In the genomic region with DNA sequence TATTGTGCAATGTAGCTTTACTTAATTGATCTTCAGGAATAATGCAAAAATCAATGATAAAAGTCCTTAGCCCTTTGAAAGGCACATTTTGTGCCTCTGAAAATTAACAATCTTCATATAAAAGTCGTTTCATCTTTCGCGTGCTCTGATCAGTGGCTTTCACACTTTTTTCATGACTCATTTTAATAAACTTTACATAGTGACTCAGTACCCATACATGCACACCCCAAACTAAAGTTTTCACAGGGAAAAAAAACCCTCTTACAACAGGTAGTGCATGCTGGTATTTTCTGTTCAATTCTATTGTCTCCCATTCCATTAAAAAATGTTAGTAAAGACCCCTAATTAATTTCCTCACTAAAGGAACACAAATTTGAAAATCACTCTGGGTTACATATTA, we compare ENCODE assay signal across 15 cellular contexts. TPM values are rescaled to one million over a fixed set of nuclear protein-coding genes. Genes with fewer than 3 reads are reported as not detected.
DNase-seq lines count a peak whose midpoint lies in the region; ATAC-seq and TF ChIP-seq lines count a peak whose summit lies in the region.
"Had no signal": no experiment of that assay in that cellular context is flagged by ENCODE, and none has a peak within 500 bp of the region (broad histone marks: within the 10 kb centered on the region; RNA-seq: fewer than 3 reads in every experiment).

No MANE protein-coding gene starts in this region.

- no peaks in the 10 kb centered on the region for H3K4me1 ChIP-seq in breast epithelium
- H3K4me1 ChIP-seq in CD4-positive, alpha-beta memory T cell (ENCODE audit: insufficient read depth, low read length) = no peaks in the 10 kb centered on the region
- H3K4me1 ChIP-seq: uterus had no signal

- H3K9me3 ChIP-seq in breast epithelium = no peaks in the 10 kb centered on the region
- H3K9me3 ChIP-seq in CD4-positive, alpha-beta memory T cell (ENCODE audit: control insufficient read depth in 1 of 2, low read length in 2 of 2) = no peaks in the 10 kb centered on the region
- H3K9me3 ChIP-seq: uterus had no signal

- no TSS peak for BruUV-seq in MCF 10A (replicated peaks; lab: Mats Ljungman, UMichigan)

- no peak for TF ChIP-seq CTCF in MCF 10A (IDR thresholded peaks at IDR 0.05; ENCODE audit: unreplicated experiment)
- no peak for TF ChIP-seq CTCF in breast epithelium (IDR thresholded peaks at IDR 0.05)
- TF ChIP-seq CTCF in VCaP (conservative IDR thresholded peaks at IDR 0.05) = no peak
- TF ChIP-seq CTCF in fibroblast of the aortic adventitia (IDR thresholded peaks at IDR 0.05; ENCODE audit: insufficient read depth, low read length) = no peak
- TF ChIP-seq CTCF in type B pancreatic cell (conservative IDR thresholded peaks at IDR 0.05) = no peak

- peak overlapping the region; percentile 3 for H3K27ac Mint-ChIP-seq in MCF 10A (ENCODE audit: low read depth, unreplicated experiment)
- no peak overlapping the region for H3K27ac Mint-ChIP-seq in type B pancreatic cell
- no peak overlapping the region for H3K27ac Mint-ChIP-seq in CD4-positive, alpha-beta memory T cell
- H3K27ac Mint-ChIP-seq: activated naive CD8-positive, alpha-beta T cell treated with anti-CD3 and anti-CD28 coated beads, Interleukin-2, amount 10 ng/mL, durations not matched to agents 7 days and 5 days had no signal

- TF ChIP-seq POLR2A in breast epithelium (IDR thresholded peaks at IDR 0.05) = no peak

- intact Hi-C loops in MCF 10A (cut with micrococcal nuclease) = loop anchor here (5.0 kb wide), 1 partner anchor 135 kb away; no protein-coding TSS in a partner anchor
- intact Hi-C loops in breast epithelium (cut with DNase I; ENCODE audit: low total_unique reads) = no loop called here
- intact Hi-C loops in CD4-positive, alpha-beta memory T cell (cut with micrococcal nuclease) = no loop called here
- intact Hi-C loops in head of caudate nucleus (cut with DNase I) = no loop called here

- H3K4me1 Mint-ChIP-seq in MCF 10A (ENCODE audit: insufficient read depth, unreplicated experiment) (peaks cover 14% of the 10 kb centered on the region), type B pancreatic cell (ENCODE audit: unreplicated experiment) (peaks cover 20% of the 10 kb centered on the region)
- H3K4me1 Mint-ChIP-seq in CD4-positive, alpha-beta memory T cell = peaks cover 0 to 11% (median 3%) of the 10 kb centered on the region in 4 donors

- no peaks in the 10 kb centered on the region for H3K9me3 Mint-ChIP-seq in MCF 10A (ENCODE audit: unreplicated experiment)
- H3K9me3 Mint-ChIP-seq in type B pancreatic cell = no peaks in the 10 kb centered on the region
- no peaks in the 10 kb centered on the region for H3K9me3 Mint-ChIP-seq in CD4-positive, alpha-beta memory T cell
- H3K9me3 Mint-ChIP-seq: activated naive CD8-positive, alpha-beta T cell treated with anti-CD3 and anti-CD28 coated beads, Interleukin-2, amount 10 ng/mL, durations not matched to agents 7 days and 5 days had no signal

- peaks cover 17% of the 10 kb centered on the region for H3K36me3 Mint-ChIP-seq in MCF 10A (ENCODE audit: insufficient read depth, unreplicated experiment)
- H3K36me3 Mint-ChIP-seq in type B pancreatic cell = peaks cover 2% of the 10 kb centered on the region
- H3K36me3 Mint-ChIP-seq in CD4-positive, alpha-beta memory T cell = peaks cover 8 to 13% of the 10 kb centered on the region in 2 donors

- no peak overlapping the region for H3K27ac ChIP-seq in breast epithelium
- H3K27ac ChIP-seq in VCaP = peak overlapping the region; percentile 86
- no peak overlapping the region for H3K27ac ChIP-seq in CD4-positive, alpha-beta memory T cell (ENCODE audit: low read depth, low read length)
- H3K27ac ChIP-seq: uterus had no signal

- ATAC-seq in HG03175 (IDR thresholded peaks at IDR 0.05; ENCODE audit: unreplicated experiment) = no peak
- ATAC-seq: GM12878 had no signal

- no peak overlapping the region for H3K4me3 ChIP-seq in breast epithelium
- H3K4me3 ChIP-seq in fibroblast of the aortic adventitia (ENCODE audit: low read depth, low read length) = no peak overlapping the region
- no peak overlapping the region for H3K4me3 ChIP-seq in CD4-positive, alpha-beta memory T cell (ENCODE audit: low read length in 2 of 2)
- H3K4me3 ChIP-seq: GM12878, uterus had no signal

- H3K4me3 Mint-ChIP-seq in MCF 10A (ENCODE audit: unreplicated experiment) = peak overlapping the region; percentile 48
- H3K4me3 Mint-ChIP-seq in type B pancreatic cell = peak overlapping the region; percentile 9
- H3K4me3 Mint-ChIP-seq in CD4-positive, alpha-beta memory T cell = no peak overlapping the region
- H3K4me3 Mint-ChIP-seq: activated naive CD8-positive, alpha-beta T cell treated with anti-CD3 and anti-CD28 coated beads, Interleukin-2, amount 10 ng/mL, durations not matched to agents 7 days and 5 days had no signal

- H3K36me3 ChIP-seq in breast epithelium = no peaks in the 10 kb centered on the region
- no peaks in the 10 kb centered on the region for H3K36me3 ChIP-seq in CD4-positive, alpha-beta memory T cell (ENCODE audit: insufficient read depth, low read length)
- H3K36me3 ChIP-seq: uterus had no signal

- DNase-seq in MCF 10A (ENCODE audit: unreplicated experiment) (peak; percentile 66), breast epithelium (ENCODE audit: low spot score in 2 of 2) (no peak), fibroblast of the aortic adventitia (ENCODE audit: low read depth) (peak; percentile 31), type B pancreatic cell (ENCODE audit: extremely low spot score, unreplicated experiment) (no peak), head of caudate nucleus (no peak)
- DNase-seq in CD4-positive, alpha-beta memory T cell = no peak
- DNase-seq: activated naive CD8-positive, alpha-beta T cell treated with anti-CD3 and anti-CD28 coated beads, Interleukin-2, amount 10 ng/mL, durations not matched to agents 7 days and 5 days; DMS79 treated with DMSO at 0.1 percent for 48 hours; NCI-H1436; NCI-H526; uterus had no signal

- no peaks in the 10 kb centered on the region for H3K27me3 ChIP-seq in breast epithelium
- no peaks in the 10 kb centered on the region for H3K27me3 ChIP-seq in CD4-positive, alpha-beta memory T cell (ENCODE audit: insufficient read depth, low read length)
- H3K27me3 ChIP-seq: uterus had no signal

- H3K27me3 Mint-ChIP-seq in MCF 10A (ENCODE audit: insufficient read depth, unreplicated experiment) (no peaks in the 10 kb centered on the region), type B pancreatic cell (no peaks in the 10 kb centered on the region)
- no peaks in the 10 kb centered on the region for H3K27me3 Mint-ChIP-seq in CD4-positive, alpha-beta memory T cell
- H3K27me3 Mint-ChIP-seq: progenitor cell of endocrine pancreas had no signal

- CTCF ChIA-PET in MCF 10A (lab: Yijun Ruan, JAX) = interaction anchor here (0.7 kb wide), 1 partner anchor 1109 kb away, joined by 3 read pairs; no protein-coding TSS in a partner anchor
- CTCF ChIA-PET in CD4-positive, alpha-beta memory T cell (lab: Charles Lee; ENCODE audit: partially characterized antibody) = no interaction called here

- POLR2A ChIA-PET in MCF 10A (lab: Yijun Ruan, JAX) = interaction anchor here (1.0 to 2.8 kb wide), 9 partner anchors 9 to 193 kb away, joined by 3 to 11 read pairs (median 6); partner anchors contain the start of genes CDKN2AIP, ING2, RWDD4 and TRAPPC11
- POLR2A ChIA-PET in CD4-positive, alpha-beta memory T cell (lab: Charles Lee; ENCODE audit: partially characterized antibody) = no interaction called here

RNA-seq across cellular contexts. Expression of gene RWDD4, which starts 21.5 kb away (rescaled TPM):
- total RNA-seq in MCF 10A (2022) (23.0 and 26.1 TPM in 2 replicates), breast epithelium (10 to 100 TPM; 19.3 to 27.2 (median 20.8) TPM), fibroblast of the aortic adventitia (ENCODE audit: low replicate concordance) (10.0 and 43.7 TPM in 2 replicates), type B pancreatic cell (ENCODE audit: low replicate concordance) (20.5 and 23.6 TPM in 2 replicates)
- total RNA-seq in CD4-positive, alpha-beta memory T cell = 10 to 100 TPM; 12.0 to 13.8 TPM
- 10 to 100 TPM; 18.0 to 19.8 TPM for polyA plus RNA-seq in CD4-positive, alpha-beta memory T cell

RNA-seq across cellular contexts. Expression of gene TRAPPC11, which starts 21.6 kb away (rescaled TPM):
- total RNA-seq in MCF 10A (2022) (29.4 and 35.0 TPM in 2 replicates), breast epithelium (10 to 100 TPM; 39.0 to 86.8 (median 43.0) TPM), fibroblast of the aortic adventitia (ENCODE audit: low replicate concordance) (51.5 and 319 TPM in 2 replicates), type B pancreatic cell (ENCODE audit: low replicate concordance) (35.9 and 45.4 TPM in 2 replicates)
- 10 to 100 TPM; 42.2 to 51.0 TPM for total RNA-seq in CD4-positive, alpha-beta memory T cell
- 10 to 100 TPM; 22.7 to 24.2 TPM for polyA plus RNA-seq in CD4-positive, alpha-beta memory T cell

Comparison
In these comparisons a context has a peak if more than half of its experiments do, and no peak if none do; other contexts are left out.
1. DNase-seq: peak in MCF 10A (single experiment) and fibroblast of the aortic adventitia (single experiment); none in breast epithelium (0 of 2), type B pancreatic cell (single experiment), CD4-positive, alpha-beta memory T cell (0 of 5) and head of caudate nucleus (0 of 42).
2. H3K4me3 Mint-ChIP-seq: peak in MCF 10A (single experiment) and type B pancreatic cell (single experiment); none in CD4-positive, alpha-beta memory T cell (0 of 8).